ENCODE assay signal across 8 cellular contexts in the genomic region with DNA sequence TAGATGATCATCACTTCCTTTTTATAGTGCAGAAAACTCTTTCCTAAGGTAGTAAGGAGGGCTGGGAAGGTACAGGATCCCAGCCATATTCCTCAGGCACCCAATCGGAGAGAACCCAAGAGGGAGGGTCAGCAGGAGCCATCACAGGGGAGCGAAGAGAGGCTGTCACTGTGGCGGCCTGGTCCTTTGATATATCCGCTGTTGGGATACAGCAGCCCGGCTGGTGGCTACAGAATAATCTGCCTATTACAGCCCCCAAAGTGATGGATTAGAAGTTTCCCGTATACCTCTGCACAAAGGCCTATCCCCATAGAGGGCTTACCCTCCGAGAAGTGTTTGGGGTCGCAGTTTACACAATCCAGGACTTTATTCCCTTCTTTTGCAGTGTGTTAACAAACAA. TPM values are rescaled to one million over a fixed set of nuclear protein-coding genes. Genes with fewer than 3 reads are reported as not detected.
A peak's percentile ranks its signal among the peaks of the same experiment; 100 is the strongest.
DNase-seq lines count a peak whose midpoint lies in the region; ATAC-seq and TF ChIP-seq lines count a peak whose summit lies in the region.
"Had no signal": no experiment of that assay in that cellular context is flagged by ENCODE, and none has a peak within 500 bp of the region (broad histone marks: within the 10 kb centered on the region; RNA-seq: fewer than 3 reads in every experiment).

No MANE protein-coding gene starts in this region.

- TF ChIP-seq CTCF in HEK293 (tag by site-specific recombination; IDR thresholded peaks at IDR 0.05) (no peak), RWPE2 (IDR thresholded peaks at IDR 0.05; ENCODE audit: poor library complexity, severe bottlenecking) (no peak), glutamatergic neuron (IDR thresholded peaks at IDR 0.05; ENCODE audit: partially characterized antibody, unreplicated experiment) (no peak)

- no peaks in the 10 kb centered on the region for H3K27me3 ChIP-seq in RWPE2 (ENCODE audit: insufficient read depth, poor library complexity, severe bottlenecking)

- H3K27ac ChIP-seq in HEK293 (ENCODE audit: extremely low read depth, low read depth, low read length) = no peak overlapping the region
- H3K27ac ChIP-seq in RWPE2 (ENCODE audit: poor library complexity, severe bottlenecking) = peak overlapping the region; percentile 88

- ATAC-seq in RWPE2 (ENCODE audit: low read depth) (no peak), HG03097 (IDR thresholded peaks at IDR 0.05; ENCODE audit: low FRiP score, unreplicated experiment) (no peak), GM19397 (IDR thresholded peaks at IDR 0.05; ENCODE audit: unreplicated experiment) (no peak)
- peak; percentile 9 for ATAC-seq in stimulated activated memory B cell treated with anti-CD40 and anti-IgM and Interleukin-4, amounts not matched to agents 10 μg/mL and 1 μg/mL and 100 μg/mL, for 72 hours

- POLR2A ChIA-PET in HEK293 (lab: Yijun Ruan, JAX) = interaction anchor here (0.5 to 1.8 kb wide), 3 partner anchors 56 to 1892 kb away, joined by 6 to 14 read pairs (median 9); partner anchors contain the start of genes OSBP and PATL1

- H3K9me3 ChIP-seq in HEK293 (ENCODE audit: control insufficient read depth, insufficient read depth, low read depth, low read length) (no peaks in the 10 kb centered on the region), RWPE2 (ENCODE audit: severe bottlenecking) (no peaks in the 10 kb centered on the region)

- no peaks in the 10 kb centered on the region for H3K36me3 Mint-ChIP-seq in glutamatergic neuron (ENCODE audit: unreplicated experiment)
- no peaks in the 10 kb centered on the region for H3K36me3 Mint-ChIP-seq in stimulated activated memory B cell treated with anti-CD40 and anti-IgM and Interleukin-4, amounts not matched to agents 10 μg/mL and 1 μg/mL and 100 μg/mL, for 72 hours

- H3K4me1 Mint-ChIP-seq in glutamatergic neuron (ENCODE audit: low read depth, unreplicated experiment) = peaks cover 4% of the 10 kb centered on the region
- peaks cover 37% of the 10 kb centered on the region for H3K4me1 Mint-ChIP-seq in stimulated activated memory B cell treated with anti-CD40 and anti-IgM and Interleukin-4, amounts not matched to agents 10 μg/mL and 1 μg/mL and 100 μg/mL, for 72 hours

- peaks cover 41% of the 10 kb centered on the region for H3K9me3 Mint-ChIP-seq in glutamatergic neuron (ENCODE audit: unreplicated experiment)
- no peaks in the 10 kb centered on the region for H3K9me3 Mint-ChIP-seq in stimulated activated memory B cell treated with anti-CD40 and anti-IgM and Interleukin-4, amounts not matched to agents 10 μg/mL and 1 μg/mL and 100 μg/mL, for 72 hours

- H3K4me3 ChIP-seq in HEK293 (ENCODE audit: low read depth, low read length) (peak overlapping the region; percentile 70; the same call in 1 of the 2 replicates), RWPE2 (ENCODE audit: severe bottlenecking) (peak overlapping the region; percentile 52)

- peak overlapping the region; percentile 95 for H3K4me3 Mint-ChIP-seq in glutamatergic neuron (ENCODE audit: unreplicated experiment)
- H3K4me3 Mint-ChIP-seq in stimulated activated memory B cell treated with anti-CD40 and anti-IgM and Interleukin-4, amounts not matched to agents 10 μg/mL and 1 μg/mL and 100 μg/mL, for 72 hours = peak overlapping the region; percentile 79

- H3K27ac Mint-ChIP-seq in glutamatergic neuron (ENCODE audit: unreplicated experiment) = peak overlapping the region; percentile 3
- peak overlapping the region; percentile 70 for H3K27ac Mint-ChIP-seq in stimulated activated memory B cell treated with anti-CD40 and anti-IgM and Interleukin-4, amounts not matched to agents 10 μg/mL and 1 μg/mL and 100 μg/mL, for 72 hours

- CTCF ChIA-PET in HEK293 (lab: Yijun Ruan, JAX) = interaction anchor here (1.2 kb wide), 1 partner anchor 109 kb away, joined by 4 read pairs; the partner anchor contains the start of gene PATL1

- DNase-seq in RWPE2 (ENCODE audit: low spot score) (no peak), glutamatergic neuron (no peak), cerebellar nuclear complex (lab: John Stamatoyannopoulos, UW) (no peak)

- H3K4me1 ChIP-seq in HEK293 (ENCODE audit: control insufficient read depth, insufficient read depth, low read length) (no peaks in the 10 kb centered on the region), RWPE2 (ENCODE audit: insufficient read depth, poor library complexity, severe bottlenecking) (peaks cover 8% of the 10 kb centered on the region)

- H3K27me3 Mint-ChIP-seq in glutamatergic neuron (ENCODE audit: unreplicated experiment) = peaks cover 33% of the 10 kb centered on the region
- H3K27me3 Mint-ChIP-seq in stimulated activated memory B cell treated with anti-CD40 and anti-IgM and Interleukin-4, amounts not matched to agents 10 μg/mL and 1 μg/mL and 100 μg/mL, for 72 hours = peaks cover 10% of the 10 kb centered on the region

- no peaks in the 10 kb centered on the region for H3K36me3 ChIP-seq in HEK293 (ENCODE audit: control insufficient read depth in 2 of 2, insufficient read depth in 1 of 2, low read length in 2 of 2)
- no peaks in the 10 kb centered on the region for H3K36me3 ChIP-seq in RWPE2 (ENCODE audit: low read depth)

TF ChIP-seq in HEK293, 187 proteins besides CTCF, POLR2A, EP300 and RAD21 (continues in another document):
- TF ChIP-seq ZNF223 (tag by site-specific recombination; IDR thresholded peaks at IDR 0.05) = no peak
- 0 out of 2 replicates have a peak, but pooled peaks have one; percentile 9 for TF ChIP-seq ZNF341 (tag by site-specific recombination; IDR thresholded peaks at IDR 0.05; ENCODE audit: low read depth)
- no peak for TF ChIP-seq ZFP69B (tag by site-specific recombination; IDR thresholded peaks at IDR 0.05)
- TF ChIP-seq ZNF510 (tag by site-specific recombination; IDR thresholded peaks at IDR 0.05; ENCODE audit: insufficient replicate concordance) = no peak
- TF ChIP-seq ZNF354C (tag by site-specific recombination; IDR thresholded peaks at IDR 0.05; ENCODE audit: borderline replicate concordance, low read depth) = no peak
- TF ChIP-seq TCF7L2 (IDR thresholded peaks at IDR 0.05; ENCODE audit: borderline replicate concordance, low read depth, low read length) = peak; percentile 69; the same call in 1 of the 2 replicates
- TF ChIP-seq, protein P1, sequence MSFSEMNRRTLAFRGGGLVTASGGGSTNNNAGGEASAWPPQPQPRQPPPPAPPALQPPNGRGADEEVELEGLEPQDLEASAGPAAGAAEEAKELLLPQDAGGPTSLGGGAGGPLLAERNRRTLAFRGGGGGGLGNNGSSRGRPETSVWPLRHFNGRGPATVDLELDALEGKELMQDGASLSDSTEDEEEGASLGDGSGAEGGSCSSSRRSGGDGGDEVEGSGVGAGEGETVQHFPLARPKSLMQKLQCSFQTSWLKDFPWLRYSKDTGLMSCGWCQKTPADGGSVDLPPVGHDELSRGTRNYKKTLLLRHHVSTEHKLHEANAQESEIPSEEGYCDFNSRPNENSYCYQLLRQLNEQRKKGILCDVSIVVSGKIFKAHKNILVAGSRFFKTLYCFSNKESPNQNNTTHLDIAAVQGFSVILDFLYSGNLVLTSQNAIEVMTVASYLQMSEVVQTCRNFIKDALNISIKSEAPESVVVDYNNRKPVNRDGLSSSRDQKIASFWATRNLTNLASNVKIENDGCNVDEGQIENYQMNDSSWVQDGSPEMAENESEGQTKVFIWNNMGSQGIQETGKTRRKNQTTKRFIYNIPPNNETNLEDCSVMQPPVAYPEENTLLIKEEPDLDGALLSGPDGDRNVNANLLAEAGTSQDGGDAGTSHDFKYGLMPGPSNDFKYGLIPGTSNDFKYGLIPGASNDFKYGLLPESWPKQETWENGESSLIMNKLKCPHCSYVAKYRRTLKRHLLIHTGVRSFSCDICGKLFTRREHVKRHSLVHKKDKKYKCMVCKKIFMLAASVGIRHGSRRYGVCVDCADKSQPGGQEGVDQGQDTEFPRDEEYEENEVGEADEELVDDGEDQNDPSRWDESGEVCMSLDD (tag by site-specific recombination; IDR thresholded peaks at IDR 0.05) = no peak
- TF ChIP-seq ZNF280C (tag by site-specific recombination; IDR thresholded peaks at IDR 0.05) = no peak
- no peak for TF ChIP-seq ZNF48 (tag by site-specific recombination; IDR thresholded peaks at IDR 0.05)
- no peak for TF ChIP-seq INSM2 (tag by site-specific recombination; IDR thresholded peaks at IDR 0.05)
- no peak for TF ChIP-seq MEIS1 (CRISPR knock-in tag; IDR thresholded peaks at IDR 0.05; ENCODE audit: borderline replicate concordance)
- no peak for TF ChIP-seq ZNF394 (tag by site-specific recombination; IDR thresholded peaks at IDR 0.05; ENCODE audit: borderline replicate concordance)
- TF ChIP-seq ZNF768 (tag by site-specific recombination; IDR thresholded peaks at IDR 0.05) = no peak
- no peak for TF ChIP-seq MZF1 (tag by site-specific recombination; IDR thresholded peaks at IDR 0.05; ENCODE audit: borderline replicate concordance)

RNA-seq across cellular contexts. Expression of gene OR4D9, which starts 48.5 kb away (rescaled TPM):
- not detected for total RNA-seq in glutamatergic neuron (ENCODE audit: unreplicated experiment)
- total RNA-seq: SK-MEL-5 had no signal

RNA-seq across cellular contexts. Expression of gene OSBP, which starts 55.7 kb away (rescaled TPM):
- 36.0 TPM for total RNA-seq in glutamatergic neuron (ENCODE audit: unreplicated experiment)

RNA-seq across cellular contexts. Expression of gene OR4D11, which starts 56.5 kb away (rescaled TPM):
- not detected for total RNA-seq in glutamatergic neuron (ENCODE audit: unreplicated experiment)
- total RNA-seq: SK-MEL-5 had no signal
